Comparison of ENCODE assay signal across 21 cellular contexts in genomic region chr1:101382135-101382534, GRCh38.
A peak's percentile ranks its signal among the peaks of the same experiment; 100 is the strongest.
DNase-seq lines count a peak whose midpoint lies in the region; ATAC-seq, FAIRE-seq and TF ChIP-seq lines count a peak whose summit lies in the region.
"Had no signal": no experiment of that assay in that cellular context is flagged by ENCODE, and none has a peak within 500 bp of the region (broad histone marks: within the 10 kb centered on the region; RNA-seq: fewer than 3 reads in every experiment).

No MANE protein-coding gene starts in this region.

- H3K56ac ChIP-seq in H1 (replicated peaks; ENCODE audit: insufficient read length, low read depth, low read length), result no peak overlapping the region

- H3K36me3 ChIP-seq in HCT116 (ENCODE audit: control insufficient read depth in 1 of 2, insufficient read depth in 2 of 2, low read length in 2 of 2) (no peaks in the 10 kb centered on the region), H1 (ENCODE audit: control insufficient read depth in 2 of 4, insufficient read depth in 4 of 4, low read length in 3 of 4) (no peaks in the 10 kb centered on the region; a peak in 1 of 8 replicates)
- H3K36me3 ChIP-seq: SJSA1 had no signal

- H3K4me3 ChIP-seq in HCT116 (replicated peaks in 1 of 2; ENCODE audit: low read depth in 1 of 2, low read length in 2 of 2), result no peak overlapping the region
- no peak overlapping the region for H3K4me3 ChIP-seq in H1 (ENCODE audit: extremely low read depth in 1 of 4, insufficient read depth in 2 of 4, low read depth in 3 of 4, low read length in 4 of 4)
- H3K4me3 ChIP-seq: SJSA1 had no signal

- CTCF ChIA-PET in HCT116 (lab: Charles Lee), result no interaction called here
- CTCF ChIA-PET in H1 (lab: Charles Lee; ENCODE audit: partially characterized antibody), result interaction anchor here (0.6 kb wide), 1 partner anchor 11 kb away, joined by 3 read pairs; no protein-coding TSS in a partner anchor

- POLR2A ChIA-PET in HCT116 (lab: Charles Lee) (no interaction called here), H1 (lab: Charles Lee; ENCODE audit: partially characterized antibody) (no interaction called here)

- TF ChIP-seq CTCF in HCT116 (IDR thresholded peaks at IDR 0.05 in 2 of 3, conservative IDR thresholded peaks at IDR 0.05 in 1 of 3; ENCODE audit: borderline replicate concordance in 1 of 3, insufficient read depth in 1 of 3, low read depth in 2 of 3, low read length in 2 of 3) (no peak), H1 (IDR thresholded peaks at IDR 0.05; ENCODE audit: control extremely low read depth in 1 of 3, insufficient read depth in 1 of 3, low read depth in 1 of 3, low read length in 3 of 3) (no peak)

- peak; percentile 24 for FAIRE-seq in H1 (lab: Jason Lieb, UNC)
- FAIRE-seq: H54, HTR-8/SVneo had no signal

- TF ChIP-seq POLR2A in HCT116 (IDR thresholded peaks at IDR 0.05; ENCODE audit: borderline replicate concordance, extremely low read depth, insufficient read depth, insufficient read length), result no peak
- no peak for TF ChIP-seq POLR2A in H1 (IDR thresholded peaks at IDR 0.05; ENCODE audit: control extremely low read depth in 1 of 2, low read depth in 2 of 2, low read length in 2 of 2)

- no peak overlapping the region for H4K8ac ChIP-seq in H1 (ENCODE audit: extremely low read depth, insufficient read depth, low read length)

- no peak for ATAC-seq in HCT116
- no peak for ATAC-seq in HG03442 (IDR thresholded peaks at IDR 0.05; ENCODE audit: unreplicated experiment)
- ATAC-seq in activated T-cell treated with anti-CD3 and anti-CD28 coated beads, Interleukin-2, amount 50 U/mL, for 72 hours (replicated peaks in 1 of 2), result no peak
- no peak for ATAC-seq in GM19467 (IDR thresholded peaks at IDR 0.05; ENCODE audit: unreplicated experiment)

- H3K9me3 Mint-ChIP-seq in activated T-cell treated with anti-CD3 and anti-CD28 coated beads, Interleukin-2, amount 50 U/mL, for 72 hours, result peaks cover 0 to 1% of the 10 kb centered on the region in 2 donors

- H2BK5ac ChIP-seq in H1 (ENCODE audit: low read depth, low read length), result no peak overlapping the region

- H3K4me2 ChIP-seq in HCT116 (ENCODE audit: low read length) (no peak overlapping the region), H1 (ENCODE audit: insufficient read depth in 1 of 2, low read depth in 2 of 2, low read length in 2 of 2) (no peak overlapping the region)

- H3K4me1 Mint-ChIP-seq in activated T-cell treated with anti-CD3 and anti-CD28 coated beads, Interleukin-2, amount 50 U/mL, for 72 hours (ENCODE audit: low read depth), result peaks cover 18% of the 10 kb centered on the region
- H3K4me1 Mint-ChIP-seq: CD14-positive monocyte had no signal

- DNase-seq in HCT116 (ENCODE audit: low read depth, low spot score) (no peak), H1 (ENCODE audit: low read depth in 1 of 2, low spot score in 2 of 2) (no peak), iPS-NIHi7 (ENCODE audit: extremely low spot score) (peak; percentile 37), mesenteric fat pad (ENCODE audit: low spot score) (no peak)
- DNase-seq in activated T-cell treated with anti-CD3 and anti-CD28 coated beads, Interleukin-2, amount 50 U/mL, for 72 hours, result no peak
- DNase-seq: ACHN, AML-193, COR-L47, DMS153, NCI-H1436, NCI-H2029, NCI-H510A, NCI-H774, SW 1271 had no signal

- H4K5ac ChIP-seq in H1 (ENCODE audit: insufficient read length, low read depth, low read length), result no peak overlapping the region

- H3K9me3 ChIP-seq in HCT116 (ENCODE audit: control insufficient read depth in 1 of 2, insufficient read depth in 1 of 2, low read depth in 1 of 2, low read length in 2 of 2) (no peaks in the 10 kb centered on the region), H1 (ENCODE audit: insufficient read depth in 2 of 2, low read depth in 1 of 2, low read length in 1 of 2) (peaks cover 2 to 7% of the 10 kb centered on the region in 2 experiments; a peak in 3 of 4 replicates)
- H3K9me3 ChIP-seq: SJSA1 had no signal

- no TSS peak for BruUV-seq in HCT116 (replicated peaks; lab: Mats Ljungman, UMichigan)

- H3K79me1 ChIP-seq in H1 (ENCODE audit: low read depth, low read length), result no peaks in the 10 kb centered on the region

- TF ChIP-seq RAD21 in HCT116 (IDR thresholded peaks at IDR 0.05; ENCODE audit: low read depth) (no peak), H1 (IDR thresholded peaks at IDR 0.05 in 1 of 2, conservative IDR thresholded peaks at IDR 0.05 in 1 of 2; ENCODE audit: low read depth in 2 of 2, low read length in 2 of 2) (no peak)

- WGBS in H1 (ENCODE audit: extremely low coverage in 1 of 2, insufficient coverage in 1 of 2, insufficient read length in 1 of 2, insufficient replicate concordance in 2 of 2, low coverage in 1 of 2, low lambda C conversion rate in 2 of 2, missing lambda C conversion rate in 1 of 2), 2 experiments, result 18% methylated on average over 3 of the region's 3 CpGs; no CpG with 5 or more reads in 1 of the 2 experiments

- no peak overlapping the region for H2BK20ac ChIP-seq in H1 (ENCODE audit: low read length)

- no peak overlapping the region for H2BK120ac ChIP-seq in H1 (replicated peaks; ENCODE audit: low read depth, low read length)

- H3K27ac ChIP-seq in HCT116 (ENCODE audit: low read depth, low read length) (no peak overlapping the region), H1 (ENCODE audit: low read depth, low read length) (no peak overlapping the region)
- H3K27ac ChIP-seq: HL-60, SJSA1 had no signal

- H3K36me3 Mint-ChIP-seq in activated T-cell treated with anti-CD3 and anti-CD28 coated beads, Interleukin-2, amount 50 U/mL, for 72 hours (ENCODE audit: insufficient read depth in 2 of 2), result peaks cover 0 to 2% of the 10 kb centered on the region in 2 donors
- H3K36me3 Mint-ChIP-seq: CD14-positive monocyte had no signal

- no peaks in the 10 kb centered on the region for H4K20me1 ChIP-seq in HCT116 (ENCODE audit: insufficient read depth)
- no peaks in the 10 kb centered on the region for H4K20me1 ChIP-seq in H1 (replicated peaks in 1 of 2; ENCODE audit: control insufficient read depth in 1 of 2, insufficient read depth in 2 of 2, low read length in 2 of 2)

- no peak overlapping the region for H4K91ac ChIP-seq in H1 (replicated peaks; ENCODE audit: insufficient read length, low read length)

- no peak overlapping the region for H3K9ac ChIP-seq in HCT116 (ENCODE audit: low read length)
- H3K9ac ChIP-seq in H1 (replicated peaks in 1 of 4; ENCODE audit: extremely low read depth in 1 of 4, low read depth in 3 of 4, low read length in 3 of 4), result no peak overlapping the region

- H3K4me1 ChIP-seq in HCT116 (ENCODE audit: control insufficient read depth in 1 of 2, insufficient read depth in 2 of 2, low read length in 2 of 2) (no peaks in the 10 kb centered on the region), H1 (replicated peaks in 1 of 4; ENCODE audit: control insufficient read depth in 3 of 4, insufficient read depth in 4 of 4, low read length in 3 of 4) (no peaks in the 10 kb centered on the region)
- H3K4me1 ChIP-seq: SJSA1 had no signal

- H2AFZ ChIP-seq in HCT116 (ENCODE audit: low read depth, low read length, poor library complexity, severe bottlenecking), result no peak overlapping the region
- 0 out of 2 replicates have a peak overlapping the region, but pooled peaks have one; percentile 48 for H2AFZ ChIP-seq in H1 (ENCODE audit: low read length)

- H3K4ac ChIP-seq in H1 (replicated peaks; ENCODE audit: insufficient read length, low read depth, low read length), result no peak overlapping the region

- no peaks in the 10 kb centered on the region for H3K27me3 ChIP-seq in HCT116 (ENCODE audit: insufficient read depth, low read length)
- H3K27me3 ChIP-seq in H1 (replicated peaks in 1 of 4; ENCODE audit: control insufficient read depth in 3 of 4, extremely low read depth in 1 of 4, insufficient read depth in 3 of 4, low read length in 3 of 4), result no peaks in the 10 kb centered on the region
- H3K27me3 ChIP-seq: SJSA1 had no signal

- no peak overlapping the region for H2BK12ac ChIP-seq in H1 (ENCODE audit: low read depth, low read length)

- no peak overlapping the region for H3K27ac Mint-ChIP-seq in activated T-cell treated with anti-CD3 and anti-CD28 coated beads, Interleukin-2, amount 50 U/mL, for 72 hours
- H3K27ac Mint-ChIP-seq: CD14-positive monocyte had no signal

- no peak for TF ChIP-seq EP300 in H1 (IDR thresholded peaks at IDR 0.05; ENCODE audit: borderline replicate concordance in 1 of 2, low read depth in 2 of 2, low read length in 2 of 2)

- H3K4me3 Mint-ChIP-seq in activated T-cell treated with anti-CD3 and anti-CD28 coated beads, Interleukin-2, amount 50 U/mL, for 72 hours, result no peak overlapping the region
- H3K4me3 Mint-ChIP-seq: CD14-positive monocyte had no signal

- H3K9me2 ChIP-seq in HCT116 (ENCODE audit: insufficient read depth), result no peaks in the 10 kb centered on the region

- H3K14ac ChIP-seq in H1 (ENCODE audit: insufficient read length), result no peak overlapping the region

- no peaks in the 10 kb centered on the region for H3K23me2 ChIP-seq in H1 (ENCODE audit: low read depth, low read length)

- H3K79me2 ChIP-seq in HCT116 (ENCODE audit: insufficient read depth, low read length) (no peaks in the 10 kb centered on the region), H1 (ENCODE audit: control insufficient read depth in 1 of 2, insufficient read depth in 2 of 2, low read length in 2 of 2) (no peaks in the 10 kb centered on the region)

- no peak overlapping the region for H3K23ac ChIP-seq in H1 (ENCODE audit: insufficient read length)

- no peaks in the 10 kb centered on the region for H3K27me3 Mint-ChIP-seq in activated T-cell treated with anti-CD3 and anti-CD28 coated beads, Interleukin-2, amount 50 U/mL, for 72 hours (ENCODE audit: low read depth)

- intact Hi-C loops in HCT116 (cut with micrococcal nuclease), result no loop called here

- no peak overlapping the region for H2BK15ac ChIP-seq in H1 (ENCODE audit: low read length)

- no peak overlapping the region for H2AK5ac ChIP-seq in H1 (ENCODE audit: low read depth, low read length)

- H3K18ac ChIP-seq in H1 (ENCODE audit: extremely low read depth, low read length), result no peak overlapping the region

- RAD21 ChIA-PET in HCT116 (lab: Charles Lee; ENCODE audit: low non-redundant PET in 1 of 2, low total read pairs in 2 of 2, uncharacterized antibody in 2 of 2, unreplicated experiment in 2 of 2), result no interaction called here

TF ChIP-seq in HCT116, 20 proteins besides CTCF, POLR2A, EP300 and RAD21:
- TF ChIP-seq SRF (IDR thresholded peaks at IDR 0.05; ENCODE audit: low read depth) (no peak), TCF7L2 (IDR thresholded peaks at IDR 0.05; ENCODE audit: borderline replicate concordance, extremely low read depth, insufficient read depth, insufficient read length) (peak; percentile 75), ZFX (IDR thresholded peaks at IDR 0.05) (no peak)

TF ChIP-seq in H1, 55 proteins besides CTCF, POLR2A, EP300 and RAD21:
- TF ChIP-seq TEAD4 (IDR thresholded peaks at IDR 0.05; ENCODE audit: low read depth, low read length), result peak; percentile 68
- no peak for TF ChIP-seq JUND (IDR thresholded peaks at IDR 0.05; ENCODE audit: low read length)
- peak; percentile 78 for TF ChIP-seq YY1 (IDR thresholded peaks at IDR 0.05; ENCODE audit: low read depth, low read length)
- TF ChIP-seq KDM1A (IDR thresholded peaks at IDR 0.05; ENCODE audit: borderline replicate concordance, low read length), result no peak
- TF ChIP-seq SIRT6 (IDR thresholded peaks at IDR 0.05; ENCODE audit: low read length), result no peak

Comparison
In these comparisons a context has a peak if more than half of its experiments do, and no peak if none do; other contexts are left out.
1. Of the 16 proteins assayed by ChIP-seq in both H1 and HCT116: peak only in H1: YY1; only in HCT116: none; in both: none; in neither: 15.